In genomic region chr12:83196694-83197350, GRCh38 we compare ENCODE assay signal across 1 cellular context.
A peak's percentile ranks its signal among the peaks of the same experiment; 100 is the strongest.
TF ChIP-seq lines count a peak whose summit lies in the region.

No MANE protein-coding gene starts in this region.

TF ChIP-seq in K562, 482 proteins besides CTCF, POLR2A, EP300 and RAD21 (continued from another document and continues in another):
- TF ChIP-seq REST (CRISPR knock-in tag; IDR thresholded peaks at IDR 0.05; ENCODE audit: low read depth) (no peak), CBFA2T3 (IDR thresholded peaks at IDR 0.05) (peak; percentile 73), ZNF175 (CRISPR knock-in tag; IDR thresholded peaks at IDR 0.05; ENCODE audit: low read depth) (peak; percentile 40; the same call in 1 of the 2 replicates), RBM34 (IDR thresholded peaks at IDR 0.05; ENCODE audit: borderline replicate concordance, insufficient read depth, low read length) (no peak), GTF2A2 (tag; IDR thresholded peaks at IDR 0.05) (no peak), ZNF146 (CRISPR knock-in tag; IDR thresholded peaks at IDR 0.05; ENCODE audit: unreplicated experiment) (no peak), ZNF707 (CRISPR knock-in tag; conservative IDR thresholded peaks at IDR 0.05) (no peak), MTF1 (CRISPR knock-in tag; IDR thresholded peaks at IDR 0.05; ENCODE audit: borderline replicate concordance) (no peak), ZFP91 (CRISPR knock-in tag; IDR thresholded peaks at IDR 0.05) (no peak), ARNT (IDR thresholded peaks at IDR 0.05) (peak in 1 of 2 experiments; percentile 16; a peak in 1 of 4 replicates), GATA2 (CRISPR knock-in tag; IDR thresholded peaks at IDR 0.05) (no peak), ETS1 (conservative IDR thresholded peaks at IDR 0.05; ENCODE audit: control insufficient read depth, low read depth, low read length) (no peak), WHSC1 (IDR thresholded peaks at IDR 0.05; ENCODE audit: low read length) (no peak), ZNF75A (CRISPR knock-in tag; IDR thresholded peaks at IDR 0.05) (no peak), SIN3B (IDR thresholded peaks at IDR 0.05; ENCODE audit: low read depth) (no peak), RBM17 (IDR thresholded peaks at IDR 0.05; ENCODE audit: borderline replicate concordance, low read depth, low read length) (no peak), ELF1 (tag; IDR thresholded peaks at IDR 0.05) (no peak), SMAD1 (IDR thresholded peaks at IDR 0.05; ENCODE audit: low read depth, low read length, partially characterized antibody) (no peak), TAF1 (IDR thresholded peaks at IDR 0.05; ENCODE audit: control insufficient read depth, extremely low read depth, insufficient read depth, low read length, severe bottlenecking) (no peak), ZBTB26 (CRISPR knock-in tag; IDR thresholded peaks at IDR 0.05) (no peak), TAL1 (IDR thresholded peaks at IDR 0.05) (peak; percentile 42; the same call in 1 of the 2 replicates), PBX2 (CRISPR knock-in tag; IDR thresholded peaks at IDR 0.05; ENCODE audit: low read depth) (no peak), PBX2 (tag; conservative IDR thresholded peaks at IDR 0.05; ENCODE audit: low read depth) (peak; percentile 79), POLR2AphosphoS5 (IDR thresholded peaks at IDR 0.05; ENCODE audit: control insufficient read depth, insufficient read depth, low read depth, low read length) (no peak), MYBL2 (IDR thresholded peaks at IDR 0.05; ENCODE audit: low read depth) (no peak), MYBL2 (CRISPR knock-in tag; IDR thresholded peaks at IDR 0.05; ENCODE audit: borderline replicate concordance) (no peak), RAD51 (IDR thresholded peaks at IDR 0.05; ENCODE audit: borderline replicate concordance, low read depth) (no peak), AFF1 (IDR thresholded peaks at IDR 0.05; ENCODE audit: low read depth in 1 of 2, partially characterized antibody in 2 of 2) (no peak), ZNF740 (CRISPR knock-in tag; IDR thresholded peaks at IDR 0.05) (no peak), ZNF740 (tag; IDR thresholded peaks at IDR 0.05) (no peak), CTCFL (IDR thresholded peaks at IDR 0.05; ENCODE audit: borderline replicate concordance, insufficient read depth, low read depth, low read length, poor library complexity, severe bottlenecking) (no peak), HOXB6 (CRISPR knock-in tag; IDR thresholded peaks at IDR 0.05; ENCODE audit: borderline replicate concordance) (no peak), GATAD2A (IDR thresholded peaks at IDR 0.05) (no peak), MXI1 (IDR thresholded peaks at IDR 0.05; ENCODE audit: low read depth, low read length) (no peak), BMI1 (IDR thresholded peaks at IDR 0.05; ENCODE audit: low read length) (no peak), SNAPC5 (CRISPR knock-in tag; IDR thresholded peaks at IDR 0.05) (no peak), BCLAF1 (IDR thresholded peaks at IDR 0.05; ENCODE audit: borderline replicate concordance in 1 of 2, control insufficient read depth in 1 of 2, low read depth in 2 of 2, low read length in 1 of 2) (no peak), ZBTB7A (IDR thresholded peaks at IDR 0.05; ENCODE audit: borderline replicate concordance, control insufficient read depth, low read depth, low read length) (no peak)
